15 cellular contexts compared by ENCODE assay signal in the genomic region with DNA sequence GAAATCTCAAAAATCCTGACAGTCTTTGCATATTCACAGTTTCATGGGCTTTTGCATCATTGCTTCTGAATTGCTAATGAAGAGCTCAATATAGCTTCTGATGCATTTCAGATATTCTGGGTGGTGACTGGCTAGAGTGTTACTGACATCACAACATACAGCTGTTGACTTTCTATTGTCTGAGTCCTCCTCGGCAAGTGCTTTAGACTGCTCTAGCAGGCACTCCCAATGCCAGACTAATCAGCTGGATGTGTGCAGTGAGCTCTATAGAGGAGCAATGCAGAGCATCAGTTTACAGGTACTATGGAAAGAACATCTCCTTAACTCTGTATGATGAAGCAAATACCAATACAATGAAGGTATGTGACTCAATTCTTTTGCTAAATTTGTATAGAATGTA. TPM values are rescaled to one million over a fixed set of nuclear protein-coding genes. Genes with fewer than 3 reads are reported as not detected.
DNase-seq lines count a peak whose midpoint lies in the region; ATAC-seq and TF ChIP-seq lines count a peak whose summit lies in the region.
"Had no signal": no experiment of that assay in that cellular context is flagged by ENCODE, and none has a peak within 500 bp of the region (broad histone marks: within the 10 kb centered on the region; RNA-seq: fewer than 3 reads in every experiment).

No MANE protein-coding gene starts in this region.

- peak overlapping the region in 3 of 5 experiments; percentile 29 to 92 (median 81) for H3K27ac Mint-ChIP-seq in brain
- H3K27ac Mint-ChIP-seq: B cell; natural killer cell treated with Interleukin-12 subunit alpha and Interleukin-12 subunit beta and Interleukin-15 and Interleukin-18, amount 100 ng/mL, for 72 hours had no signal

- H3K36me3 ChIP-seq in DOHH2 (ENCODE audit: control insufficient read depth, low read length): peaks cover 5% of the 10 kb centered on the region; the same call in 1 of the 2 replicates
- H3K36me3 ChIP-seq: vagina had no signal

- no peaks in the 10 kb centered on the region for H3K27me3 Mint-ChIP-seq in brain
- H3K27me3 Mint-ChIP-seq: B cell; natural killer cell treated with Interleukin-12 subunit alpha and Interleukin-12 subunit beta and Interleukin-15 and Interleukin-18, amount 100 ng/mL, for 72 hours had no signal

- H3K9me3 ChIP-seq in DOHH2 (ENCODE audit: control insufficient read depth, insufficient read depth, low read length): no peaks in the 10 kb centered on the region
- H3K9me3 ChIP-seq: vagina had no signal

- H4K20me1 ChIP-seq in DOHH2 (ENCODE audit: control insufficient read depth, insufficient read depth, low read depth, low read length): no peaks in the 10 kb centered on the region

- H3K27ac ChIP-seq in DOHH2 (ENCODE audit: low read depth, low read length): no peak overlapping the region
- H3K27ac ChIP-seq: vagina had no signal

- H3K4me3 Mint-ChIP-seq in brain: peak overlapping the region in 4 of 5 experiments; percentile 24 to 85 (median 76)
- H3K4me3 Mint-ChIP-seq: B cell; natural killer cell treated with Interleukin-12 subunit alpha and Interleukin-12 subunit beta and Interleukin-15 and Interleukin-18, amount 100 ng/mL, for 72 hours had no signal

- H3K36me3 Mint-ChIP-seq in brain: no peaks in the 10 kb centered on the region
- H3K36me3 Mint-ChIP-seq: natural killer cell treated with Interleukin-12 subunit alpha and Interleukin-12 subunit beta and Interleukin-15 and Interleukin-18, amount 100 ng/mL, for 72 hours had no signal

- no peaks in the 10 kb centered on the region for H3K27me3 ChIP-seq in DOHH2 (ENCODE audit: control insufficient read depth, low read length)
- H3K27me3 ChIP-seq: vagina had no signal

- no peaks in the 10 kb centered on the region for H3K9me2 ChIP-seq in DOHH2 (replicated peaks; ENCODE audit: control insufficient read depth, low read length)

- no peaks in the 10 kb centered on the region for H3K9me3 Mint-ChIP-seq in brain
- H3K9me3 Mint-ChIP-seq: natural killer cell treated with Interleukin-12 subunit alpha and Interleukin-12 subunit beta and Interleukin-15 and Interleukin-18, amount 100 ng/mL, for 72 hours had no signal

- ATAC-seq in GM19035 (IDR thresholded peaks at IDR 0.05; ENCODE audit: unreplicated experiment): peak; percentile 48
- ATAC-seq in HG03108 (IDR thresholded peaks at IDR 0.05; ENCODE audit: unreplicated experiment): peak; percentile 53
- ATAC-seq in HG03442 (IDR thresholded peaks at IDR 0.05; ENCODE audit: unreplicated experiment): no peak
- ATAC-seq in GM21786 (IDR thresholded peaks at IDR 0.05; ENCODE audit: unreplicated experiment): no peak
- ATAC-seq: natural killer cell treated with Interleukin-12 subunit alpha and Interleukin-12 subunit beta and Interleukin-15 and Interleukin-18, amount 100 ng/mL, for 72 hours had no signal

- peaks cover 42% of the 10 kb centered on the region for H3K79me2 ChIP-seq in DOHH2 (ENCODE audit: control insufficient read depth, low read length)

- H3K4me1 Mint-ChIP-seq in brain: peaks cover 36% of the 10 kb centered on the region

- no peak overlapping the region for H3K4me3 ChIP-seq in DOHH2 (ENCODE audit: low read length)
- H3K4me3 ChIP-seq: vagina had no signal

- H3F3A ChIP-seq in DOHH2 (ENCODE audit: control insufficient read depth, insufficient read depth): 0 out of 2 replicates have a peak, but pooled peaks cover 3% of the 10 kb centered on the region

- H3K4me1 ChIP-seq in DOHH2 (ENCODE audit: control insufficient read depth, low read length): peaks cover 37% of the 10 kb centered on the region
- H3K4me1 ChIP-seq: vagina had no signal

- DNase-seq in SIG-M5 (lab: John Stamatoyannopoulos, UW): no peak
- no peak for DNase-seq in stimulated activated CD4-positive, alpha-beta T cell treated with anti-CD3 and anti-CD28 coated beads, Interleukin-2, amount 100 ng/mL, for 48 hours
- DNase-seq: cerebellar nuclear complex, islet precursor cell, KBM-7, NCI-H446 had no signal

- no peak for TF ChIP-seq CTCF in DOHH2 (IDR thresholded peaks at IDR 0.05; ENCODE audit: low read depth, low read length, poor library complexity, severe bottlenecking)
- TF ChIP-seq CTCF in brain (conservative IDR thresholded peaks at IDR 0.05): no peak

- H3K4me2 ChIP-seq in DOHH2 (ENCODE audit: low read length): 0 out of 2 replicates have a peak overlapping the region, but pooled peaks have one; percentile 6

RNA-seq across cellular contexts. Expression of gene R3HDM1, which starts 54.9 kb away (rescaled TPM):
- polyA plus RNA-seq in brain (ENCODE audit: insufficient read depth, low read depth, low replicate concordance): 30.8 TPM

RNA-seq across cellular contexts. Expression of gene ZRANB3, which starts 55.1 kb away (rescaled TPM):
- 1.8 TPM for polyA plus RNA-seq in brain (ENCODE audit: insufficient read depth, low read depth, low replicate concordance)

Comparison
In these comparisons a context has a peak if more than half of its experiments do, and no peak if none do; other contexts are left out.
1. ATAC-seq: peak in GM19035 (single experiment) and HG03108 (single experiment); none in HG03442 (single experiment) and GM21786 (single experiment).